In the genomic region with DNA sequence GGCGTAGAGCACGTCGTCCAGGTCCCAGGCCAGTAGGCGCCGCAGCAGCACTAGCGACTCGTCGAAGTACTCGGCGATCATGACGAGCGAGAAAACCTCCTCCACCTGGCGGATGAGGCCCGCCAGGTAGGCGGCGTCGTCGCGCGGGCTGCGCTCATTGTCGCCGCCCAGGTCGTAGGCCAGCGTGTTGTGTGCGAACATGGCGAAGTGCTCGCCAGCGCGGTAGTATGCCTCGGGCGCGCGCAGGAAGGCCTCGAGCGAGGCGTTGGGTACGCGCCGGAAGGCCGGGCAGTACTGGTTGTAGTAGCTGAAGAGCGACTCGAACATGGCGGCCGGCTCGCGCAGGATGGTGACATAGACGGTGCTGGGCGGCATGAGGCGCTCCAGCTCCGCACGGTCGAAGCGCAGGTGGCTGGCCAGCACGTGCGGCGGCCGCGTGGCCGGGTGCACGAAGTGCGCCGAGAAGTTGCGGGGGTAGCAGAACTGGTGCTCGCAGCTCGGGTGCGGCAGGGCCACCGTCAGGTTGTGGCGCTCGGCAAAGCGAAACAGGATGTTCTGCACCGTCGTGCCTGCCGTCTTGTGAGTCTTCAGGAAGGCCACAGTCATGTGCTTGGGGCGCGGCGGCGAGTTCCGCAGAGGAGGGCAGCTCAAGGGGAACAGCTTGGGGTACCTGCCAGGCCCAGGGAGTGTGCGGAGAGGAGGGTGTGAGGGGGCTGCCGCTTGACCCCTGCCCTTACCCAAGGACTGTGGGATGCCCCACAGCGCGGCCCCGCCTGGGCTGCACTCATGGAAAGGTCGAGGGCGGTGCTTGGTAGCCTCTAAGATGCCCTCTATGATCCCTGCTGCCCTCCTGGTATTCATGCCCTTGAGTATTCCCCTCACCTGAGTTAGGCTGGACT, we compare ENCODE assay signal across 1 cellular context.
TF ChIP-seq lines count a peak whose summit lies in the region.

No MANE protein-coding gene starts in this region.

TF ChIP-seq in HepG2, 621 proteins besides CTCF, POLR2A, EP300 and RAD21:
- TF ChIP-seq ZNF17 (CRISPR knock-in tag; IDR thresholded peaks at IDR 0.05) (no peak), ZNF543 (CRISPR knock-in tag; IDR thresholded peaks at IDR 0.05) (no peak), ZNF263 (CRISPR knock-in tag; IDR thresholded peaks at IDR 0.05) (no peak), MEF2D (CRISPR knock-in tag; IDR thresholded peaks at IDR 0.05) (no peak), PHF21A (CRISPR knock-in tag; IDR thresholded peaks at IDR 0.05) (no peak), ZNF552 (CRISPR knock-in tag; IDR thresholded peaks at IDR 0.05; ENCODE audit: borderline replicate concordance) (no peak), KLF15 (CRISPR knock-in tag; IDR thresholded peaks at IDR 0.05; ENCODE audit: borderline replicate concordance) (no peak), ZNF34 (CRISPR knock-in tag; IDR thresholded peaks at IDR 0.05; ENCODE audit: borderline replicate concordance) (no peak), SMC3 (IDR thresholded peaks at IDR 0.05; ENCODE audit: low read length) (no peak), ZNF460 (CRISPR knock-in tag; IDR thresholded peaks at IDR 0.05; ENCODE audit: borderline replicate concordance) (no peak), ZNF124 (CRISPR knock-in tag; IDR thresholded peaks at IDR 0.05) (no peak), ISX (CRISPR knock-in tag; conservative IDR thresholded peaks at IDR 0.05) (no peak), SRSF9 (IDR thresholded peaks at IDR 0.05; ENCODE audit: borderline replicate concordance, insufficient read depth, low read depth, low read length, poor library complexity, severe bottlenecking) (no peak), ZNF562 (CRISPR knock-in tag; IDR thresholded peaks at IDR 0.05; ENCODE audit: borderline replicate concordance) (no peak)
- TF ChIP-seq, protein P1, sequence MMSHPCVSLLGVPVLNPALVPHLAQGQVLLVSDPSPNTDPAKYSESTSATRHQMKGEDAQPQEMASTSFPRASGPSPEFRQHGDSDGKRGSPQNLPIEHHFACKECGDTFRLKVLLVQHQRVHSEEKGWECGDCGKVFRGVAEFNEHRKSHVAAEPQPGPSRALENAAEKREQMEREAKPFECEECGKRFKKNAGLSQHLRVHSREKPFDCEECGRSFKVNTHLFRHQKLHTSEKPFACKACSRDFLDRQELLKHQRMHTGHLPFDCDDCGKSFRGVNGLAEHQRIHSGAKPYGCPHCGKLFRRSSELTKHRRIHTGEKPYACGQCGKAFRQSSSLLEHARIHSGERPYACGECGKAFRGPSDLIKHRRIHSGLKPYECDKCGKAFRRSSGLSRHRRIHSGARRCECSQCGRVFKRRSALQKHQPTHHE (CRISPR knock-in tag; IDR thresholded peaks at IDR 0.05; ENCODE audit: borderline replicate concordance): no peak
- TF ChIP-seq, protein P2, sequence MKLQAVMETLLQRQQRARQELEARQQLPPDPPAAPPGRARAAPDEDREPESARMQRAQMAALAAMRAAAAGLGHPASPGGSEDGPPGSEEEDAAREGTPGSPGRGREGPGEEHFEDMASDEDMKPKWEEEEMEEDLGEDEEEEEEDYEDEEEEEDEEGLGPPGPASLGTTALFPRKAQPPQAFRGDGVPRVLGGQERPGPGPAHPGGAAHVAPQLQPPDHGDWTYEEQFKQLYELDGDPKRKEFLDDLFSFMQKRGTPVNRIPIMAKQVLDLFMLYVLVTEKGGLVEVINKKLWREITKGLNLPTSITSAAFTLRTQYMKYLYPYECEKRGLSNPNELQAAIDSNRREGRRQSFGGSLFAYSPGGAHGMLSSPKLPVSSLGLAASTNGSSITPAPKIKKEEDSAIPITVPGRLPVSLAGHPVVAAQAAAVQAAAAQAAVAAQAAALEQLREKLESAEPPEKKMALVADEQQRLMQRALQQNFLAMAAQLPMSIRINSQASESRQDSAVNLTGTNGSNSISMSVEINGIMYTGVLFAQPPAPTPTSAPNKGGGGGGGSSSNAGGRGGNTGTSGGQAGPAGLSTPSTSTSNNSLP (IDR thresholded peaks at IDR 0.05; ENCODE audit: low read depth, low read length): no peak
- TF ChIP-seq, protein P3, sequence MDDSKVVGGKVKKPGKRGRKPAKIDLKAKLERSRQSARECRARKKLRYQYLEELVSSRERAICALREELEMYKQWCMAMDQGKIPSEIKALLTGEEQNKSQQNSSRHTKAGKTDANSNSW (CRISPR knock-in tag; IDR thresholded peaks at IDR 0.05; ENCODE audit: borderline replicate concordance): no peak
